ENCODE assay signal across 8 cellular contexts in the genomic region with DNA sequence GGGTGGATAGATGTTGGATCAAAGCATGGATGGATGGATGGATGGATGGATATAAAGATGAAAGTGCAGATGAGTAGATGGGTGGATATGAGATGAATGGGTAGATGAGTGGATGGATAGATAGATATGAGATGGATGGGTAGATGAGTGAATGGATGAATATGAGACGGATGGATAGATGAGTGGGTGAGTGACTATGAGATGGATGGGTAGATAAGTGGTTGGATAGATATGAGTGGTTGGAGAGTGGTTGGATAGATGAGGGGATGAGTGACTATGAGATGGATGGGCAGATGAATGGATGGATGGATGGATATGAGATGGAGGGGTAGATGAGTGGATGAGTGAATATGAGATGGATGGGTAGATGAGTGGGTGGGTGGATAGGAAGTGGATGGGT.
"Had no signal": no experiment of that assay in that cellular context is flagged by ENCODE, and none has a peak within 500 bp of the region (broad histone marks: within the 10 kb centered on the region; RNA-seq: fewer than 3 reads in every experiment).

No MANE protein-coding gene starts in this region.

- DNase-seq: GM23248, GOT3, H9, HCEC 1CT, Karpas-422, KG1 had no signal

- H3K4me3 ChIP-seq: GM23248 had no signal

- H3K27ac ChIP-seq: GM23248, HL-60 had no signal

- H2AFZ ChIP-seq: GM23248 had no signal

- FAIRE-seq: H54 had no signal

- H3K9ac ChIP-seq: GM23248 had no signal
